In the genomic region with DNA sequence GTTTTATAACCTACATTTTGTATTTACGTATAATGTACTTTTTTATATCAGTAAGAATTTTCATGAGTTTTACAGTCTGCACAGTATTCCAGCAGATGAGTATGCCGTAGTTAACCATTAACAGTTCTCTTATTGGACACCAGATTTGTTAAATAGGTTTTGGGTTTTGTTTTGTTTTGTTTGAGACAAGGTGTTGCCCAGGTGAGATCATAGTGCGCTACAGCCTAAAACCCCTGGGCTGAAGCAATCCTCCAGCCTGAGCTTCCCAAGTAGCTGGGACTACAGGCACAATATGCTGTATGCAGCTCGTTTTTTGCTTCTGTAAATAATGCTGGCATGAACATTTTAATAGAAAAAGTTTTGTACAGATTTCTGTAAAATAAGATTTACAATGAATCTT, we compare ENCODE assay signal across 1 cellular context.
TF ChIP-seq lines count a peak whose summit lies in the region.

No MANE protein-coding gene starts in this region.

TF ChIP-seq in SK-N-SH treated with all-trans-retinoic acid at 6 μM for 48 hours, 23 proteins besides CTCF, POLR2A, EP300 and RAD21 (continued from another document):
- TF ChIP-seq, protein P1, sequence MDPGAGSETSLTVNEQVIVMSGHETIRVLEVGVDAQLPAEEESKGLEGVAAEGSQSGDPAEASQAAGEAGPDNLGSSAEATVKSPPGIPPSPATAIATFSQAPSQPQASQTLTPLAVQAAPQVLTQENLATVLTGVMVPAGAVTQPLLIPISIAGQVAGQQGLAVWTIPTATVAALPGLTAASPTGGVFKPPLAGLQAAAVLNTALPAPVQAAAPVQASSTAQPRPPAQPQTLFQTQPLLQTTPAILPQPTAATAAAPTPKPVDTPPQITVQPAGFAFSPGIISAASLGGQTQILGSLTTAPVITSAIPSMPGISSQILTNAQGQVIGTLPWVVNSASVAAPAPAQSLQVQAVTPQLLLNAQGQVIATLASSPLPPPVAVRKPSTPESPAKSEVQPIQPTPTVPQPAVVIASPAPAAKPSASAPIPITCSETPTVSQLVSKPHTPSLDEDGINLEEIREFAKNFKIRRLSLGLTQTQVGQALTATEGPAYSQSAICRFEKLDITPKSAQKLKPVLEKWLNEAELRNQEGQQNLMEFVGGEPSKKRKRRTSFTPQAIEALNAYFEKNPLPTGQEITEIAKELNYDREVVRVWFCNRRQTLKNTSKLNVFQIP (CRISPR knock-in tag; IDR thresholded peaks at IDR 0.05; ENCODE audit: borderline replicate concordance, low read depth) = no peak
- no peak for TF ChIP-seq ZNF565 (CRISPR knock-in tag; conservative IDR thresholded peaks at IDR 0.05; ENCODE audit: low read depth)
- TF ChIP-seq ZFP3 (CRISPR knock-in tag; IDR thresholded peaks at IDR 0.05) = no peak
